Comparison of ENCODE assay signal across 1 cellular context in genomic region chr19:39110263-39110967, GRCh38.
A peak's percentile ranks its signal among the peaks of the same experiment; 100 is the strongest.
TF ChIP-seq lines count a peak whose summit lies in the region.

No MANE protein-coding gene starts in this region.

TF ChIP-seq in GM12878, 131 proteins besides CTCF, POLR2A, EP300 and RAD21:
- TF ChIP-seq SMC3 (IDR thresholded peaks at IDR 0.05; ENCODE audit: borderline replicate concordance, low read length) (peak; percentile 62), POLR2AphosphoS5 (IDR thresholded peaks at IDR 0.05; ENCODE audit: low read length) (no peak), HCFC1 (IDR thresholded peaks at IDR 0.05; ENCODE audit: low read length) (no peak), TCF12 (IDR thresholded peaks at IDR 0.05; ENCODE audit: low read depth, low read length) (0 out of 2 replicates have a peak, but pooled peaks have one; percentile 51), SP1 (IDR thresholded peaks at IDR 0.05; ENCODE audit: low read depth, low read length) (no peak), CBX3 (IDR thresholded peaks at IDR 0.05; ENCODE audit: borderline replicate concordance, low read depth) (no peak)
